Comparison of ENCODE assay signal across 8 cellular contexts in genomic region chr10:61974611-61975010, GRCh38.
DNase-seq lines count a peak whose midpoint lies in the region; ATAC-seq and TF ChIP-seq lines count a peak whose summit lies in the region.

No MANE protein-coding gene starts in this region.

- H3K9me3 ChIP-seq in SJSA1 (replicated peaks), result no peaks in the 10 kb centered on the region

- H3K27ac Mint-ChIP-seq in glutamatergic neuron (ENCODE audit: unreplicated experiment) (peak overlapping the region; percentile 69), Calu3 (ENCODE audit: unreplicated experiment) (no peak overlapping the region)
- peak overlapping the region; percentile 86 for H3K27ac Mint-ChIP-seq in stimulated activated memory B cell treated with anti-CD40 and anti-IgM and Interleukin-4, amounts not matched to agents 10 μg/mL and 1 μg/mL and 100 μg/mL, for 72 hours

- CTCF ChIA-PET in Calu3 (lab: Charles Lee), result no interaction called here

- BruUV-seq in Calu3 (replicated peaks; lab: Mats Ljungman, UMichigan), result no TSS peak

- H3K36me3 Mint-ChIP-seq in glutamatergic neuron (ENCODE audit: unreplicated experiment) (no peaks in the 10 kb centered on the region), Calu3 (ENCODE audit: insufficient read depth, unreplicated experiment) (no peaks in the 10 kb centered on the region)
- peaks cover 83% of the 10 kb centered on the region for H3K36me3 Mint-ChIP-seq in stimulated activated memory B cell treated with anti-CD40 and anti-IgM and Interleukin-4, amounts not matched to agents 10 μg/mL and 1 μg/mL and 100 μg/mL, for 72 hours

- peaks cover 44% of the 10 kb centered on the region for H3K4me1 ChIP-seq in SJSA1 (replicated peaks)

- H3K9me3 Mint-ChIP-seq in glutamatergic neuron (ENCODE audit: unreplicated experiment), result peaks cover 2% of the 10 kb centered on the region
- H3K9me3 Mint-ChIP-seq in stimulated activated memory B cell treated with anti-CD40 and anti-IgM and Interleukin-4, amounts not matched to agents 10 μg/mL and 1 μg/mL and 100 μg/mL, for 72 hours, result peaks cover 3% of the 10 kb centered on the region
- H3K9me3 Mint-ChIP-seq in Calu3 (ENCODE audit: low read depth, unreplicated experiment), result no peaks in the 10 kb centered on the region

- H3K4me1 Mint-ChIP-seq in glutamatergic neuron (ENCODE audit: low read depth, unreplicated experiment), result peaks cover 28% of the 10 kb centered on the region
- peaks cover 69% of the 10 kb centered on the region for H3K4me1 Mint-ChIP-seq in stimulated activated memory B cell treated with anti-CD40 and anti-IgM and Interleukin-4, amounts not matched to agents 10 μg/mL and 1 μg/mL and 100 μg/mL, for 72 hours
- peaks cover 21% of the 10 kb centered on the region for H3K4me1 Mint-ChIP-seq in Calu3 (ENCODE audit: low read depth, unreplicated experiment)

- no peak overlapping the region for H3K4me3 ChIP-seq in SJSA1

- no peak for TF ChIP-seq CTCF in glutamatergic neuron (IDR thresholded peaks at IDR 0.05; ENCODE audit: partially characterized antibody, unreplicated experiment)
- no peak for TF ChIP-seq CTCF in Calu3 (IDR thresholded peaks at IDR 0.05; ENCODE audit: unreplicated experiment)

- intact Hi-C loops in Calu3 (cut with micrococcal nuclease; ENCODE audit: unreplicated experiment), result no loop called here

- no peaks in the 10 kb centered on the region for H3K27me3 ChIP-seq in SJSA1 (replicated peaks)

- H3K4me3 Mint-ChIP-seq in glutamatergic neuron (ENCODE audit: unreplicated experiment) (no peak overlapping the region), Calu3 (ENCODE audit: low read depth, unreplicated experiment) (no peak overlapping the region)
- peak overlapping the region; percentile 49 for H3K4me3 Mint-ChIP-seq in stimulated activated memory B cell treated with anti-CD40 and anti-IgM and Interleukin-4, amounts not matched to agents 10 μg/mL and 1 μg/mL and 100 μg/mL, for 72 hours

- no peaks in the 10 kb centered on the region for H3K27me3 Mint-ChIP-seq in glutamatergic neuron (ENCODE audit: unreplicated experiment)
- H3K27me3 Mint-ChIP-seq in stimulated activated memory B cell treated with anti-CD40 and anti-IgM and Interleukin-4, amounts not matched to agents 10 μg/mL and 1 μg/mL and 100 μg/mL, for 72 hours, result no peaks in the 10 kb centered on the region
- H3K27me3 Mint-ChIP-seq in Calu3 (ENCODE audit: unreplicated experiment), result no peaks in the 10 kb centered on the region

- DNase-seq in NCI-H345 (lab: John Stamatoyannopoulos, UW) (peak; percentile 19), NCI-H345 treated with DMSO at 0.1 percent for 48 hours (lab: John Stamatoyannopoulos, UW; ENCODE audit: unreplicated experiment) (no peak), SJSA1 (ENCODE audit: low read depth in 1 of 2, low spot score in 2 of 2) (peak in 1 of 2 experiments; percentile 38), glutamatergic neuron (no peak), Calu3 (no peak), NCI-H187 treated with DMSO at 0.1 percent for 48 hours (lab: John Stamatoyannopoulos, UW) (no peak)
- DNase-seq in stimulated activated CD4-positive, alpha-beta T cell treated with anti-CD3 and anti-CD28 coated beads, Interleukin-12 subunit alpha, Interleukin-12 subunit beta, amount 100 ng/mL, for 4 hours, result no peak

- peaks cover 11% of the 10 kb centered on the region for H3K36me3 ChIP-seq in SJSA1

- ATAC-seq in stimulated activated memory B cell treated with anti-CD40 and anti-IgM and Interleukin-4, amounts not matched to agents 10 μg/mL and 1 μg/mL and 100 μg/mL, for 72 hours, result no peak

- 0 out of 2 replicates have a peak overlapping the region, but pooled peaks have one; percentile 4 for H3K27ac ChIP-seq in SJSA1
